Comparison of ENCODE assay signal across 20 cellular contexts in the genomic region with DNA sequence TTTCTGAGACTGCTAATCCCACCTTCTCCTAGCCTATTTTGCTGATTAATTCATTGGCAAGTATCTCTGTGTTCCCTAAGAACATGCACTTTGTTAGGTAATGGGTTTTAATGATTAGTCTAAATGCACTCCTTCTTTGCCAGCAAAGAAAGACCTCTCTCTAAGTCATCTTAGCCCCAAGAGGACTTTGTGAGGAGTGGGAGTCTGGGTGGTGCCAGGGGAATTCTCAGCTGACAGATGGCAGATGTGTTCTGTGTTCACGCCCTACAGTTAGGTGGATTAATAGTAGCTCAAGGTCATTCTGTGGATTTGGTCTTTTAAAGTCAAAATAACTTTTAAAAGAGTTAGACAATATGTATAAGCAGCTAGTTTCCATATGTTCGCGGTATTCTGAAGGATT.
"Had no signal": no experiment of that assay in that cellular context is flagged by ENCODE, and none has a peak within 500 bp of the region (broad histone marks: within the 10 kb centered on the region; RNA-seq: fewer than 3 reads in every experiment).

No MANE protein-coding gene starts in this region.

- H3K36me3 Mint-ChIP-seq: memory B cell; stimulated activated effector memory CD8-positive, alpha-beta T cell treated with anti-CD3 and anti-CD28 coated beads, Interleukin-12 subunit alpha, Interleukin-12 subunit beta, amount 100 ng/mL, for 72 hours had no signal

- H3K9me3 ChIP-seq: heart right ventricle, left ventricle myocardium inferior, lower lobe of right lung, ovary, right lobe of liver, tibial artery, upper lobe of left lung, uterus had no signal

- H3K27me3 Mint-ChIP-seq: memory B cell; stimulated activated naive CD8-positive, alpha-beta T cell treated with anti-CD3 and anti-CD28 coated beads, Interleukin-15, Interleukin-2, amounts not matched to agents 100 ng/mL and 50 ng/mL, for 24 hours had no signal

- H3K27me3 ChIP-seq: dorsolateral prefrontal cortex, heart right ventricle, ovary, right lobe of liver, tibial artery, upper lobe of left lung, uterus had no signal

- H3K4me3 ChIP-seq: dorsolateral prefrontal cortex, heart right ventricle, left ventricle myocardium inferior, lower lobe of right lung, ovary, right lobe of liver, tibial artery, upper lobe of left lung, uterus had no signal

- H3K4me1 Mint-ChIP-seq: memory B cell; stimulated activated effector memory CD8-positive, alpha-beta T cell treated with anti-CD3 and anti-CD28 coated beads, Interleukin-12 subunit alpha, Interleukin-12 subunit beta, amount 100 ng/mL, for 72 hours had no signal

- H3K27ac ChIP-seq: heart right ventricle, left ventricle myocardium inferior, lower lobe of right lung, ovary, right lobe of liver, tibial artery, upper lobe of left lung, uterus had no signal

- H3K27ac Mint-ChIP-seq: memory B cell; stimulated activated effector memory CD8-positive, alpha-beta T cell treated with anti-CD3 and anti-CD28 coated beads, Interleukin-12 subunit alpha, Interleukin-12 subunit beta, amount 100 ng/mL, for 72 hours; stimulated activated naive CD8-positive, alpha-beta T cell treated with anti-CD3 and anti-CD28 coated beads, Interleukin-15, Interleukin-2, amounts not matched to agents 100 ng/mL and 50 ng/mL, for 24 hours had no signal

- H3K36me3 ChIP-seq: heart right ventricle, left ventricle myocardium inferior, lower lobe of right lung, ovary, right lobe of liver, tibial artery, upper lobe of left lung, uterus had no signal

- DNase-seq: cortex of kidney; dorsolateral prefrontal cortex; effector CD8-positive, alpha-beta T cell; foreskin melanocyte; heart right ventricle; islet precursor cell; left ventricle myocardium inferior; lower lobe of right lung; midbrain; ovary; right lobe of liver; stimulated activated CD4-positive, alpha-beta T cell treated with anti-CD3 and anti-CD28 coated beads, Interleukin-4, amount 100 ng/mL, for 1 hour; stimulated activated CD8-positive, alpha-beta memory T cell treated with anti-CD3 and anti-CD28 coated beads, Interleukin-4, amount 100 ng/mL, for 48 hours; tibial artery; upper lobe of left lung; uterus had no signal

- H3K9me3 Mint-ChIP-seq: memory B cell; nephron; stimulated activated naive CD8-positive, alpha-beta T cell treated with anti-CD3 and anti-CD28 coated beads, Interleukin-15, Interleukin-2, amounts not matched to agents 100 ng/mL and 50 ng/mL, for 24 hours had no signal

- ATAC-seq: heart right ventricle; lower lobe of right lung; right lobe of liver; stimulated activated effector memory CD8-positive, alpha-beta T cell treated with anti-CD3 and anti-CD28 coated beads, Interleukin-12 subunit alpha, Interleukin-12 subunit beta, amount 100 ng/mL, for 72 hours had no signal

- H3K4me3 Mint-ChIP-seq: memory B cell; nephron; stimulated activated effector memory CD8-positive, alpha-beta T cell treated with anti-CD3 and anti-CD28 coated beads, Interleukin-12 subunit alpha, Interleukin-12 subunit beta, amount 100 ng/mL, for 72 hours; stimulated activated naive CD8-positive, alpha-beta T cell treated with anti-CD3 and anti-CD28 coated beads, Interleukin-15, Interleukin-2, amounts not matched to agents 100 ng/mL and 50 ng/mL, for 24 hours had no signal
